In genomic region chr12:122437656-122438121, GRCh38 we compare ENCODE assay signal across 1 cellular context.
TF ChIP-seq lines count a peak whose summit lies in the region.

No MANE protein-coding gene starts in this region.

TF ChIP-seq in GM23338, 12 proteins besides CTCF, POLR2A, EP300 and RAD21:
- TF ChIP-seq ZNF462 (CRISPR knock-in tag; IDR thresholded peaks at IDR 0.05) (no peak), JUNB (IDR thresholded peaks at IDR 0.05; ENCODE audit: unreplicated experiment) (no peak), ETS1 (IDR thresholded peaks at IDR 0.05) (no peak), CREB1 (CRISPR knock-in tag; IDR thresholded peaks at IDR 0.05; ENCODE audit: low read depth) (no peak), REST (IDR thresholded peaks at IDR 0.05; ENCODE audit: unreplicated experiment) (no peak), EZH2phosphoT487 (IDR thresholded peaks at IDR 0.05; ENCODE audit: unreplicated experiment) (no peak), NANOG (IDR thresholded peaks at IDR 0.05; ENCODE audit: borderline replicate concordance) (no peak), ZNF331 (CRISPR knock-in tag; IDR thresholded peaks at IDR 0.05; ENCODE audit: low read depth) (no peak), ZNF114 (CRISPR knock-in tag; IDR thresholded peaks at IDR 0.05) (no peak), EZH2 (IDR thresholded peaks at IDR 0.05; ENCODE audit: low read depth, unreplicated experiment) (no peak), STAT1 (IDR thresholded peaks at IDR 0.05; ENCODE audit: unreplicated experiment) (no peak), POLR2AphosphoS5 (IDR thresholded peaks at IDR 0.05; ENCODE audit: low read depth) (no peak)
